In genomic region chr3:169863458-169863899, GRCh38 we compare ENCODE assay signal across 9 cellular contexts. TPM values are rescaled to one million over a fixed set of nuclear protein-coding genes. Genes with fewer than 3 reads are reported as not detected.
DNase-seq lines count a peak whose midpoint lies in the region; ATAC-seq and TF ChIP-seq lines count a peak whose summit lies in the region.
"Had no signal": no experiment of that assay in that cellular context is flagged by ENCODE, and none has a peak within 500 bp of the region (broad histone marks: within the 10 kb centered on the region; RNA-seq: fewer than 3 reads in every experiment).

No MANE protein-coding gene starts in this region.

- H3K27ac ChIP-seq in OCI-LY7 (ENCODE audit: low read depth, low read length, poor library complexity, severe bottlenecking), result no peak overlapping the region
- no peak overlapping the region for H3K27ac ChIP-seq in fibroblast of lung (ENCODE audit: insufficient read depth, low read length)
- H3K27ac ChIP-seq in neural progenitor cell, result no peak overlapping the region

- peak overlapping the region; percentile 98; the same call in 1 of the 2 replicates for H2AFZ ChIP-seq in OCI-LY7 (ENCODE audit: low read length)
- H2AFZ ChIP-seq in fibroblast of lung (ENCODE audit: low read length), result no peak overlapping the region
- H2AFZ ChIP-seq in neural progenitor cell (replicated peaks), result no peak overlapping the region

- peaks cover 8% of the 10 kb centered on the region for H3K27me3 Mint-ChIP-seq in activated T-cell treated with anti-CD3 and anti-CD28 coated beads, Interleukin-2, amount 50 U/mL, for 4 hours (ENCODE audit: low read depth)
- peaks cover 7% of the 10 kb centered on the region for H3K27me3 Mint-ChIP-seq in neural progenitor cell (ENCODE audit: insufficient read depth, low read depth)

- H3K9ac ChIP-seq in fibroblast of lung (ENCODE audit: insufficient read depth, low read length) (no peak overlapping the region), neural progenitor cell (no peak overlapping the region)

- no peak overlapping the region for H3K4me3 Mint-ChIP-seq in activated T-cell treated with anti-CD3 and anti-CD28 coated beads, Interleukin-2, amount 50 U/mL, for 4 hours
- H3K4me3 Mint-ChIP-seq in neural progenitor cell, result no peak overlapping the region

- H3K27me3 ChIP-seq in BJ (ENCODE audit: control insufficient read depth, insufficient read depth, low read length) (no peaks in the 10 kb centered on the region), fibroblast of lung (ENCODE audit: control insufficient read depth, insufficient read depth, low read length) (no peaks in the 10 kb centered on the region), neural progenitor cell (no peaks in the 10 kb centered on the region)

- H4K20me1 ChIP-seq in OCI-LY7 (ENCODE audit: insufficient read depth, low read length) (no peaks in the 10 kb centered on the region), fibroblast of lung (ENCODE audit: control insufficient read depth, extremely low read depth, insufficient read depth, low read length) (no peaks in the 10 kb centered on the region), neural progenitor cell (ENCODE audit: low read depth) (no peaks in the 10 kb centered on the region)

- no TSS peak for BruUV-seq in OCI-LY7 (replicated peaks; lab: Mats Ljungman, UMichigan)

- TF ChIP-seq CTCF in BJ (IDR thresholded peaks at IDR 0.05; ENCODE audit: insufficient read depth, low read depth, low read length), result peak; percentile 89
- peak; percentile 99 for TF ChIP-seq CTCF in OCI-LY7 (conservative IDR thresholded peaks at IDR 0.05; ENCODE audit: low read length)
- TF ChIP-seq CTCF in fibroblast of lung (conservative IDR thresholded peaks at IDR 0.05 in 1 of 2, IDR thresholded peaks at IDR 0.05 in 1 of 2; ENCODE audit: low read depth in 1 of 2, low read length in 2 of 2), result peak; percentile 91 to 97
- peak; percentile 98 for TF ChIP-seq CTCF in neural progenitor cell (IDR thresholded peaks at IDR 0.05)

- POLR2A ChIA-PET in BJ (lab: Charles Lee), result no interaction called here
- POLR2A ChIA-PET in OCI-LY7 (lab: Charles Lee), result interaction anchor here (0.9 to 2.3 kb wide), 3 partner anchors 11 to 189 kb away, joined by 3 to 5 read pairs (median 3); no protein-coding TSS in a partner anchor

- DNase-seq in BJ (ENCODE audit: low read depth) (peak; percentile 12), HUDEP-2 (lab: John Stamatoyannopoulos, UW; ENCODE audit: unreplicated experiment in 76 of 76) (peak in 60 of 76 experiments; percentile 2 to 76 (median 46)), OCI-LY7 (ENCODE audit: low spot score) (peak; percentile 85), fibroblast of lung (ENCODE audit: low read depth in 2 of 2) (peak; percentile 57 to 78), neural progenitor cell (ENCODE audit: low spot score) (peak; percentile 72), superior temporal gyrus (ENCODE audit: extremely low spot score) (peak; percentile 94)
- peak; percentile 55 for DNase-seq in activated T-cell treated with anti-CD3 and anti-CD28 coated beads, Interleukin-2, amount 50 U/mL, for 4 hours

- no peaks in the 10 kb centered on the region for H3K9me2 ChIP-seq in OCI-LY7 (ENCODE audit: insufficient read depth, low read length)

- H3K4me1 Mint-ChIP-seq in activated T-cell treated with anti-CD3 and anti-CD28 coated beads, Interleukin-2, amount 50 U/mL, for 4 hours (ENCODE audit: low read depth), result peaks cover 22% of the 10 kb centered on the region
- H3K4me1 Mint-ChIP-seq in neural progenitor cell, result no peaks in the 10 kb centered on the region

- no peaks in the 10 kb centered on the region for H3K9me3 ChIP-seq in OCI-LY7 (ENCODE audit: low read length)
- H3K9me3 ChIP-seq in fibroblast of lung (ENCODE audit: control insufficient read depth, insufficient read depth, low read depth, low read length), result no peaks in the 10 kb centered on the region
- no peaks in the 10 kb centered on the region for H3K9me3 ChIP-seq in neural progenitor cell (ENCODE audit: low read depth)

- CTCF ChIA-PET in BJ (lab: Yijun Ruan, JAX) (interaction anchor here (0.6 to 1.2 kb wide), 4 partner anchors 9 to 966 kb away, joined by 3 read pairs; no protein-coding TSS in a partner anchor), OCI-LY7 (lab: Charles Lee; ENCODE audit: unreplicated experiment) (no interaction called here)

- H3K36me3 Mint-ChIP-seq in activated T-cell treated with anti-CD3 and anti-CD28 coated beads, Interleukin-2, amount 50 U/mL, for 4 hours (ENCODE audit: insufficient read depth), result no peaks in the 10 kb centered on the region
- H3K36me3 Mint-ChIP-seq in neural progenitor cell, result no peaks in the 10 kb centered on the region
- H3K36me3 Mint-ChIP-seq: IgD-negative memory B cell had no signal

- no peaks in the 10 kb centered on the region for H3F3A ChIP-seq in neural progenitor cell (ENCODE audit: low read depth)

- H3K36me3 ChIP-seq in BJ (ENCODE audit: control insufficient read depth, insufficient read depth, low read length) (no peaks in the 10 kb centered on the region), OCI-LY7 (ENCODE audit: insufficient read depth, low read length) (no peaks in the 10 kb centered on the region), fibroblast of lung (ENCODE audit: control insufficient read depth, insufficient read depth, low read length) (no peaks in the 10 kb centered on the region), neural progenitor cell (no peaks in the 10 kb centered on the region)

- H3K9me3 Mint-ChIP-seq in activated T-cell treated with anti-CD3 and anti-CD28 coated beads, Interleukin-2, amount 50 U/mL, for 4 hours, result no peaks in the 10 kb centered on the region
- no peaks in the 10 kb centered on the region for H3K9me3 Mint-ChIP-seq in neural progenitor cell
- H3K9me3 Mint-ChIP-seq: IgD-negative memory B cell had no signal

- H3K4me3 ChIP-seq in BJ (ENCODE audit: low read depth, low read length), result no peak overlapping the region
- H3K4me3 ChIP-seq in OCI-LY7 (ENCODE audit: low read depth, low read length, poor library complexity, severe bottlenecking), result no peak overlapping the region
- H3K4me3 ChIP-seq in fibroblast of lung (replicated peaks in 1 of 4; ENCODE audit: control extremely low read depth in 1 of 4, insufficient read depth in 1 of 4, low read depth in 3 of 4, low read length in 4 of 4), result no peak overlapping the region
- no peak overlapping the region for H3K4me3 ChIP-seq in neural progenitor cell

- H3K79me2 ChIP-seq in OCI-LY7 (ENCODE audit: insufficient read depth, low read depth, low read length), result no peaks in the 10 kb centered on the region
- H3K79me2 ChIP-seq in fibroblast of lung (ENCODE audit: control insufficient read depth, insufficient read depth, low read length), result no peaks in the 10 kb centered on the region
- no peaks in the 10 kb centered on the region for H3K79me2 ChIP-seq in neural progenitor cell (ENCODE audit: low read depth)

- intact Hi-C loops in OCI-LY7 (cut with micrococcal nuclease; ENCODE audit: unreplicated experiment), result loop anchor here (1.0 to 10.0 kb wide), 8 partner anchors 101 to 549 kb away; partner anchors contain the start of genes GPR160, PHC3 and SEC62

- H3K4me1 ChIP-seq in OCI-LY7 (ENCODE audit: insufficient read depth, low read length, poor library complexity, severe bottlenecking), result peaks cover 33% of the 10 kb centered on the region
- H3K4me1 ChIP-seq in fibroblast of lung (ENCODE audit: control insufficient read depth, extremely low read depth, insufficient read depth, low read length), result no peaks in the 10 kb centered on the region
- H3K4me1 ChIP-seq in neural progenitor cell, result peaks cover 5% of the 10 kb centered on the region

- ATAC-seq in GM19395 (IDR thresholded peaks at IDR 0.05; ENCODE audit: unreplicated experiment), result peak; percentile 66
- peak in 1 of 2 donors; percentile 48 for ATAC-seq in activated T-cell treated with anti-CD3 and anti-CD28 coated beads, Interleukin-2, amount 50 U/mL, for 4 hours

- H3K4me2 ChIP-seq in OCI-LY7 (ENCODE audit: low read length) (peak overlapping the region; percentile 48), fibroblast of lung (ENCODE audit: extremely low read depth, insufficient read depth, low read length) (no peak overlapping the region), neural progenitor cell (no peak overlapping the region)

- H3K27ac Mint-ChIP-seq in neural progenitor cell, result no peak overlapping the region

RNA-seq across cellular contexts. Expression of gene LRRC31, which starts 6.3 kb away (rescaled TPM):
- polyA plus RNA-seq in BJ (2011; rRNA removed) (not detected in 2 replicates), fibroblast of lung (not detected in 2 replicates)
- polyA minus RNA-seq in BJ (2011; rRNA and poly(A)+ RNA removed), result not detected in 2 replicates
- not detected in 2 replicates for total RNA-seq in OCI-LY7 (2014; rRNA removed; shearing (Covaris generic))
- total RNA-seq in OCI-LY7 (2022) (not detected in 2 replicates), fibroblast of lung (not detected in 2 replicates), neural progenitor cell (ENCODE audit: low replicate concordance) (not detected in 2 replicates)
- total RNA-seq in activated T-cell treated with anti-CD3 and anti-CD28 coated beads, Interleukin-2, amount 50 U/mL, for 4 hours, result not detected
- not detected in 2 replicates for polyA plus RNA-seq in fibroblast of lung (2012)
- not detected in 2 replicates for polyA minus RNA-seq in fibroblast of lung (ENCODE audit: low replicate concordance)
- polyA plus RNA-seq: IgD-negative memory B cell had no signal

RNA-seq across cellular contexts. Expression of gene SAMD7, which starts 47.9 kb away (rescaled TPM):
- polyA plus RNA-seq in BJ (2011; rRNA removed), result not detected in 2 replicates
- polyA minus RNA-seq in BJ (2011; rRNA and poly(A)+ RNA removed), result not detected in 2 replicates
- 0.23 and 1.1 TPM in 2 replicates for total RNA-seq in OCI-LY7 (2014; rRNA removed; shearing (Covaris generic))
- 0.93 and 0.96 TPM in 2 replicates for total RNA-seq in OCI-LY7 (2022)
- not detected for total RNA-seq in activated T-cell treated with anti-CD3 and anti-CD28 coated beads, Interleukin-2, amount 50 U/mL, for 4 hours
- total RNA-seq in fibroblast of lung, result not detected in 2 replicates
- polyA plus RNA-seq in fibroblast of lung, result not detected in 2 replicates
- not detected in 2 replicates for polyA plus RNA-seq in fibroblast of lung (2012)
- not detected in 2 replicates for polyA minus RNA-seq in fibroblast of lung (ENCODE audit: low replicate concordance)
- not detected in 2 replicates for total RNA-seq in neural progenitor cell (ENCODE audit: low replicate concordance)
- polyA plus RNA-seq: IgD-negative memory B cell had no signal

RNA-seq across cellular contexts. Expression of gene LRRC34, which starts 50.8 kb away (rescaled TPM):
- polyA plus RNA-seq in BJ (2011; rRNA removed) (1.6 and 2.5 TPM in 2 replicates), fibroblast of lung (2.3 and 2.7 TPM in 2 replicates)
- 0.82 and 1.8 TPM in 2 replicates for polyA minus RNA-seq in BJ (2011; rRNA and poly(A)+ RNA removed)
- 2.2 and 2.8 TPM in 2 replicates for total RNA-seq in OCI-LY7 (2014; rRNA removed; shearing (Covaris generic))
- total RNA-seq in OCI-LY7 (2022) (3.3 and 3.9 TPM in 2 replicates), fibroblast of lung (1.8 and 2.0 TPM in 2 replicates), neural progenitor cell (ENCODE audit: low replicate concordance) (12.5 and 54.8 TPM in 2 replicates)
- total RNA-seq in activated T-cell treated with anti-CD3 and anti-CD28 coated beads, Interleukin-2, amount 50 U/mL, for 4 hours, result 1 to 10 TPM in 2 of 3 donors, under 1 TPM in 1; 0.35 to 1.2 (median 1.0) TPM
- 1.3 and 1.4 TPM in 2 replicates for polyA plus RNA-seq in fibroblast of lung (2012)
- polyA minus RNA-seq in fibroblast of lung (ENCODE audit: low replicate concordance), result 1.1 TPM in 1 of 2 replicates, not detected in the other

RNA-seq across cellular contexts. Expression of gene LRRIQ4, which starts 50.8 kb away (rescaled TPM):
- polyA plus RNA-seq in BJ (2011; rRNA removed) (not detected in 2 replicates), fibroblast of lung (0.05 TPM in 1 of 2 replicates, not detected in the other)
- polyA minus RNA-seq in BJ (2011; rRNA and poly(A)+ RNA removed), result not detected in 2 replicates
- 0.08 and 0.47 TPM in 2 replicates for total RNA-seq in OCI-LY7 (2014; rRNA removed; shearing (Covaris generic))
- total RNA-seq in OCI-LY7 (2022) (0.17 and 0.39 TPM in 2 replicates), fibroblast of lung (under 0.01 TPM in 1 of 2 replicates, not detected in the other), neural progenitor cell (ENCODE audit: low replicate concordance) (not detected in 2 replicates)
- not detected for total RNA-seq in activated T-cell treated with anti-CD3 and anti-CD28 coated beads, Interleukin-2, amount 50 U/mL, for 4 hours
- polyA plus RNA-seq in fibroblast of lung (2012), result not detected in 2 replicates
- not detected in 2 replicates for polyA minus RNA-seq in fibroblast of lung (ENCODE audit: low replicate concordance)
- polyA plus RNA-seq: IgD-negative memory B cell had no signal

Comparison
In these comparisons a context has a peak if more than half of its experiments do, and no peak if none do; other contexts are left out.
1. DNase-seq: peak in every context shown above with its lines; median percentile 94 in superior temporal gyrus; 85 in OCI-LY7; 72 in neural progenitor cell; 68 in fibroblast of lung; 55 in activated T-cell treated with anti-CD3 and anti-CD28 coated beads, Interleukin-2, amount 50 U/mL, for 4 hours; 46 in HUDEP-2; 12 in BJ.